In the genomic region with DNA sequence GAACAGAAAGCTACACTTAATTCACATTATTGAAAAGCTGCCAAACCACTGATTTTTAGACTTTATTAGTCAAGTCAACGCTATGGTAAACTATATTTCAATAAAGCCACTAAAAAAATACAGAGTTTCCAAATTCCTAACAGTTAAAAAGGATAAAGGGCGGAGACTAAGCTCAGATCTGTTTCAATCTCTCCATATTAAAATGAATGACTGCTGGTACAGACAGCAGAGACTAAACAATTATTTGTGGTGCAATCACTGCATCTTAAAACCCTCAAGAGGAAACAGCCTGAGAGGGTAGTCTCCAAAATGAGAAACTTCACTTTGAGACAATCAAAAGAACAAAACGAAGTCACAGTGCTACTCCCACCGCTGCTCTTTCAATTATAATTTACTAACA, we compare ENCODE assay signal across 8 cellular contexts. TPM values are rescaled to one million over a fixed set of nuclear protein-coding genes. Genes with fewer than 3 reads are reported as not detected.
DNase-seq lines count a peak whose midpoint lies in the region; ATAC-seq and TF ChIP-seq lines count a peak whose summit lies in the region.

No MANE protein-coding gene starts in this region.

- TF ChIP-seq CTCF in DOHH2 (IDR thresholded peaks at IDR 0.05; ENCODE audit: low read depth, low read length, poor library complexity, severe bottlenecking), result no peak
- no peak for TF ChIP-seq CTCF in OCI-LY1 (IDR thresholded peaks at IDR 0.05; ENCODE audit: low read length)
- no peak for TF ChIP-seq CTCF in endodermal cell (conservative IDR thresholded peaks at IDR 0.05)
- no peak for TF ChIP-seq CTCF in neutrophil (IDR thresholded peaks at IDR 0.05)

- H3K4me1 ChIP-seq in DOHH2 (ENCODE audit: control insufficient read depth, low read length) (peaks cover 40% of the 10 kb centered on the region), OCI-LY1 (ENCODE audit: insufficient read depth, low read length, severe bottlenecking) (peaks cover 44% of the 10 kb centered on the region), endodermal cell (ENCODE audit: control insufficient read depth, insufficient read depth, low read length) (no peaks in the 10 kb centered on the region), neutrophil (ENCODE audit: control insufficient read depth in 1 of 2, insufficient read depth in 1 of 2, low read depth in 1 of 2, low read length in 1 of 2) (peaks cover 33% of the 10 kb centered on the region in 2 experiments)

- DNase-seq in endodermal cell (no peak), NCI-H526 (lab: John Stamatoyannopoulos, UW) (no peak), SHP77 treated with DMSO at 0.1 percent for 48 hours (lab: John Stamatoyannopoulos, UW) (no peak)
- no peak for DNase-seq in activated CD4-positive, alpha-beta T cell treated with anti-CD3 and anti-CD28 coated beads, Interleukin-2, amount 50 U/mL, for 48 hours

- H4K20me1 ChIP-seq in DOHH2 (ENCODE audit: control insufficient read depth, insufficient read depth, low read depth, low read length) (peaks cover 36% of the 10 kb centered on the region), OCI-LY1 (ENCODE audit: insufficient read depth, low read length) (no peaks in the 10 kb centered on the region)

- no peaks in the 10 kb centered on the region for H3K27me3 Mint-ChIP-seq in endodermal cell (ENCODE audit: insufficient read depth)

- no peaks in the 10 kb centered on the region for H3K36me3 Mint-ChIP-seq in endodermal cell (ENCODE audit: low read depth)

- H3F3A ChIP-seq in DOHH2 (ENCODE audit: control insufficient read depth, insufficient read depth) (peaks cover 9% of the 10 kb centered on the region), OCI-LY1 (ENCODE audit: insufficient read depth, low read length) (no peaks in the 10 kb centered on the region)

- H3K9me2 ChIP-seq in DOHH2 (replicated peaks; ENCODE audit: control insufficient read depth, low read length) (no peaks in the 10 kb centered on the region), OCI-LY1 (ENCODE audit: low read depth, low read length) (no peaks in the 10 kb centered on the region)

- H3K27ac ChIP-seq in DOHH2 (ENCODE audit: low read depth, low read length), result peak overlapping the region; percentile 90
- peak overlapping the region; percentile 29 for H3K27ac ChIP-seq in OCI-LY1 (ENCODE audit: low read depth, low read length, poor library complexity, severe bottlenecking)
- H3K27ac ChIP-seq in endodermal cell (ENCODE audit: low read depth, low read length), result peak overlapping the region; percentile 85
- peak overlapping the region; percentile 90 for H3K27ac ChIP-seq in neutrophil

- peak overlapping the region; percentile 83 for H3K27ac Mint-ChIP-seq in endodermal cell

- H2AFZ ChIP-seq in OCI-LY1 (ENCODE audit: low read length), result no peak overlapping the region

- H3K4me2 ChIP-seq in DOHH2 (ENCODE audit: low read length) (peak overlapping the region; percentile 99), OCI-LY1 (ENCODE audit: low read length) (peak overlapping the region; percentile 96)

- WGBS in endodermal cell (ENCODE audit: insufficient coverage in 1 of 2, insufficient read length in 1 of 2), 2 experiments, result 11% methylated on average over 4 of the region's 4 CpGs; no CpG with 5 or more reads in 1 of the 2 experiments

- H3K9me3 ChIP-seq in DOHH2 (ENCODE audit: control insufficient read depth, insufficient read depth, low read length) (no peaks in the 10 kb centered on the region), OCI-LY1 (ENCODE audit: low read length) (no peaks in the 10 kb centered on the region), endodermal cell (ENCODE audit: control insufficient read depth, low read length) (no peaks in the 10 kb centered on the region), neutrophil (no peaks in the 10 kb centered on the region)

- peak overlapping the region; percentile 77 for H3K4me3 Mint-ChIP-seq in endodermal cell

- H3K4me3 ChIP-seq in DOHH2 (ENCODE audit: low read length), result peak overlapping the region; percentile 79
- peak overlapping the region; percentile 80 for H3K4me3 ChIP-seq in OCI-LY1 (ENCODE audit: low read depth, low read length, poor library complexity, severe bottlenecking)
- peak overlapping the region; percentile 87 for H3K4me3 ChIP-seq in endodermal cell (ENCODE audit: low read length)
- H3K4me3 ChIP-seq in neutrophil (ENCODE audit: low read depth in 1 of 2, low read length in 1 of 2), result peak overlapping the region; percentile 81 to 100

- H3K36me3 ChIP-seq in DOHH2 (ENCODE audit: control insufficient read depth, low read length) (peaks cover 27% of the 10 kb centered on the region), OCI-LY1 (ENCODE audit: insufficient read depth, low read length) (no peaks in the 10 kb centered on the region), endodermal cell (ENCODE audit: control insufficient read depth, insufficient read depth, low read length) (no peaks in the 10 kb centered on the region), neutrophil (no peaks in the 10 kb centered on the region)

- no peak for ATAC-seq in GM21825 (IDR thresholded peaks at IDR 0.05; ENCODE audit: unreplicated experiment)

- no peaks in the 10 kb centered on the region for H3K9me3 Mint-ChIP-seq in endodermal cell

- H3K9ac ChIP-seq in OCI-LY1 (ENCODE audit: low read length) (peak overlapping the region; percentile 79), endodermal cell (ENCODE audit: extremely low read depth, low read length, poor library complexity, severe bottlenecking) (peak overlapping the region; percentile 70)

- H3K79me2 ChIP-seq in DOHH2 (ENCODE audit: control insufficient read depth, low read length) (peaks cover 66% of the 10 kb centered on the region), OCI-LY1 (ENCODE audit: insufficient read depth, low read length) (peaks cover 58% of the 10 kb centered on the region)

- peaks cover 26% of the 10 kb centered on the region for H3K4me1 Mint-ChIP-seq in endodermal cell

- no peaks in the 10 kb centered on the region for H3K27me3 ChIP-seq in DOHH2 (ENCODE audit: control insufficient read depth, low read length)
- H3K27me3 ChIP-seq in OCI-LY1 (ENCODE audit: insufficient read depth, low read length), result no peaks in the 10 kb centered on the region
- H3K27me3 ChIP-seq in endodermal cell (ENCODE audit: control insufficient read depth, insufficient read depth, low read length, poor library complexity, severe bottlenecking), result no peaks in the 10 kb centered on the region
- no peaks in the 10 kb centered on the region for H3K27me3 ChIP-seq in neutrophil

RNA-seq across cellular contexts. Expression of gene UBP1, which starts 1.3 kb away (rescaled TPM):
- total RNA-seq in endodermal cell, result 10 to 100 TPM; 69.2 to 84.5 TPM
- 65.8 TPM for polyA plus RNA-seq in endodermal cell (2013, experiment 1 of 2)
- 62.4 TPM for polyA plus RNA-seq in endodermal cell (2013, experiment 2 of 2)

Comparison
In these comparisons a context has a peak if more than half of its experiments do, and no peak if none do; other contexts are left out.
1. H3K27ac ChIP-seq: peak in every context shown above with its lines; median percentile 90 in DOHH2; 90 in neutrophil; 85 in endodermal cell; 29 in OCI-LY1.